ENCODE assay signal across 1 cellular context in the genomic region with DNA sequence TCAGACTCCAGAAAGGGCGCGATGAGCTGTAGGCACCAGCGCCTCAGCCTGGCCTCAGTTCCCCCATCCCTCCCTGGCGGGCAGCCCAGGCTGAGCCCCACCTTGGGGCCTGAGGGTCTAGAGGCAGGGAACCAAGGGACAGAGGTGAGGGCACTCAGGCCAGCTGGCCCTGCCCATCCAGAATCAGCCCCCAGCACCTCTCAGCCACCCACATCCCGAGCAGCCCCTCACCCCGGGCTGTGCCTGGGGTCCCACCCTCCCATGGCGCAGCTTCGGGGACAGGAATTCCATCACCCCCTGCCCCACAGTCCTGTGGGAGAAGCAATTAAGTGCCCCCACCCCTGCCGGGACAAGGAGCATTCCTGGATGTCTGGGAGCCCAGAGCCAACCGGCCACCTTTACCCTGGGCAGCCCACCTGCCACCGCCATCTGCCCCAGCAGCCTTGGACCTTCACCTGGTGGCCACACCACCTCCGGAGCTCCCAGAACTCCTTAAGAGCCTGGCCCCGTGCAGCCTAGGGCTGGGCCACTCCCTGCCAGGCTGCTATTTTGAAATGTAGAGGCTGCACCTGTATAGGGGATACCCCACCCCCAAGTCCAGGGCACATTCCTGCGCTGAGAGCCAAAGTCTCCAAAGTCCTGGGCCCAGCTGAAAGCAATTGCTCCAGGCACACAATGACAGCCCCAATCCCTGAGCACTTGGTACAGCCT.
TF ChIP-seq lines count a peak whose summit lies in the region.

No MANE protein-coding gene starts in this region.

TF ChIP-seq in WTC11, 78 proteins besides CTCF, POLR2A, EP300 and RAD21 (continued from another document):
- TF ChIP-seq, protein P1, sequence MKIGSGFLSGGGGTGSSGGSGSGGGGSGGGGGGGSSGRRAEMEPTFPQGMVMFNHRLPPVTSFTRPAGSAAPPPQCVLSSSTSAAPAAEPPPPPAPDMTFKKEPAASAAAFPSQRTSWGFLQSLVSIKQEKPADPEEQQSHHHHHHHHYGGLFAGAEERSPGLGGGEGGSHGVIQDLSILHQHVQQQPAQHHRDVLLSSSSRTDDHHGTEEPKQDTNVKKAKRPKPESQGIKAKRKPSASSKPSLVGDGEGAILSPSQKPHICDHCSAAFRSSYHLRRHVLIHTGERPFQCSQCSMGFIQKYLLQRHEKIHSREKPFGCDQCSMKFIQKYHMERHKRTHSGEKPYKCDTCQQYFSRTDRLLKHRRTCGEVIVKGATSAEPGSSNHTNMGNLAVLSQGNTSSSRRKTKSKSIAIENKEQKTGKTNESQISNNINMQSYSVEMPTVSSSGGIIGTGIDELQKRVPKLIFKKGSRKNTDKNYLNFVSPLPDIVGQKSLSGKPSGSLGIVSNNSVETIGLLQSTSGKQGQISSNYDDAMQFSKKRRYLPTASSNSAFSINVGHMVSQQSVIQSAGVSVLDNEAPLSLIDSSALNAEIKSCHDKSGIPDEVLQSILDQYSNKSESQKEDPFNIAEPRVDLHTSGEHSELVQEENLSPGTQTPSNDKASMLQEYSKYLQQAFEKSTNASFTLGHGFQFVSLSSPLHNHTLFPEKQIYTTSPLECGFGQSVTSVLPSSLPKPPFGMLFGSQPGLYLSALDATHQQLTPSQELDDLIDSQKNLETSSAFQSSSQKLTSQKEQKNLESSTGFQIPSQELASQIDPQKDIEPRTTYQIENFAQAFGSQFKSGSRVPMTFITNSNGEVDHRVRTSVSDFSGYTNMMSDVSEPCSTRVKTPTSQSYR (CRISPR knock-in tag; IDR thresholded peaks at IDR 0.05) = no peak
- TF ChIP-seq USF2 (CRISPR knock-in tag; IDR thresholded peaks at IDR 0.05) (no peak), ZNF423 (CRISPR knock-in tag; IDR thresholded peaks at IDR 0.05) (no peak), IRF1 (CRISPR knock-in tag; IDR thresholded peaks at IDR 0.05) (no peak), ELF4 (CRISPR knock-in tag; IDR thresholded peaks at IDR 0.05; ENCODE audit: low read depth) (no peak), ARID4B (CRISPR knock-in tag; IDR thresholded peaks at IDR 0.05; ENCODE audit: borderline replicate concordance) (no peak), ZNF263 (CRISPR knock-in tag; IDR thresholded peaks at IDR 0.05; ENCODE audit: low read depth) (no peak), RELA (CRISPR knock-in tag; IDR thresholded peaks at IDR 0.05; ENCODE audit: borderline replicate concordance) (no peak), MXD4 (CRISPR knock-in tag; IDR thresholded peaks at IDR 0.05; ENCODE audit: borderline replicate concordance) (no peak), ERG (CRISPR knock-in tag; IDR thresholded peaks at IDR 0.05) (no peak), PRRX2 (CRISPR knock-in tag; IDR thresholded peaks at IDR 0.05) (no peak), CDX4 (CRISPR knock-in tag; IDR thresholded peaks at IDR 0.05; ENCODE audit: borderline replicate concordance) (no peak), HMGA2 (CRISPR knock-in tag; IDR thresholded peaks at IDR 0.05) (no peak)
- TF ChIP-seq, protein P2, sequence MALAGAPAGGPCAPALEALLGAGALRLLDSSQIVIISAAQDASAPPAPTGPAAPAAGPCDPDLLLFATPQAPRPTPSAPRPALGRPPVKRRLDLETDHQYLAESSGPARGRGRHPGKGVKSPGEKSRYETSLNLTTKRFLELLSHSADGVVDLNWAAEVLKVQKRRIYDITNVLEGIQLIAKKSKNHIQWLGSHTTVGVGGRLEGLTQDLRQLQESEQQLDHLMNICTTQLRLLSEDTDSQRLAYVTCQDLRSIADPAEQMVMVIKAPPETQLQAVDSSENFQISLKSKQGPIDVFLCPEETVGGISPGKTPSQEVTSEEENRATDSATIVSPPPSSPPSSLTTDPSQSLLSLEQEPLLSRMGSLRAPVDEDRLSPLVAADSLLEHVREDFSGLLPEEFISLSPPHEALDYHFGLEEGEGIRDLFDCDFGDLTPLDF (CRISPR knock-in tag; IDR thresholded peaks at IDR 0.05) = no peak
- TF ChIP-seq, protein P3, sequence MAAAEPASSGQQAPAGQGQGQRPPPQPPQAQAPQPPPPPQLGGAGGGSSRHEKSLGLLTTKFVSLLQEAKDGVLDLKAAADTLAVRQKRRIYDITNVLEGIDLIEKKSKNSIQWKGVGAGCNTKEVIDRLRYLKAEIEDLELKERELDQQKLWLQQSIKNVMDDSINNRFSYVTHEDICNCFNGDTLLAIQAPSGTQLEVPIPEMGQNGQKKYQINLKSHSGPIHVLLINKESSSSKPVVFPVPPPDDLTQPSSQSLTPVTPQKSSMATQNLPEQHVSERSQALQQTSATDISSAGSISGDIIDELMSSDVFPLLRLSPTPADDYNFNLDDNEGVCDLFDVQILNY (CRISPR knock-in tag; IDR thresholded peaks at IDR 0.05) = no peak
TF ChIP-seq in WTC11: peak in this region for 0.
